18 cellular contexts compared by ENCODE assay signal in genomic region chr20:15831201-15831600, GRCh38.
"Had no signal": no experiment of that assay in that cellular context is flagged by ENCODE, and none has a peak within 500 bp of the region (broad histone marks: within the 10 kb centered on the region; RNA-seq: fewer than 3 reads in every experiment).

No MANE protein-coding gene starts in this region.

- DNase-seq: colonic mucosa; effector CD4-positive, alpha-beta T cell; endodermal cell; gastrocnemius medialis; immature natural killer cell; mucosa of descending colon; naive thymus-derived CD8-positive, alpha-beta T cell; psoas muscle; stimulated activated CD4-positive, alpha-beta T cell treated with anti-CD3 and anti-CD28 coated beads, Interleukin-12 subunit alpha, Interleukin-12 subunit beta, amount 100 ng/mL, for 4 hours; stimulated activated naive CD4-positive, alpha-beta T cell; stomach; substantia nigra; transverse colon had no signal

- H3K27ac ChIP-seq: colonic mucosa, gastrocnemius medialis, neutrophil, psoas muscle, stomach, thoracic aorta, transverse colon had no signal

- H3K4me3 ChIP-seq: colonic mucosa, gastrocnemius medialis, mucosa of descending colon, psoas muscle, stomach, thoracic aorta, transverse colon had no signal

- H3K9me3 ChIP-seq: colonic mucosa, gastrocnemius medialis, mucosa of descending colon, neutrophil, psoas muscle, stomach, thoracic aorta, transverse colon had no signal

- H3K36me3 ChIP-seq: colonic mucosa, gastrocnemius medialis, neutrophil, stomach, thoracic aorta, transverse colon had no signal

- FAIRE-seq: endothelial cell of umbilical vein had no signal

- ATAC-seq: esophagus mucosa; gastrocnemius medialis; mucosa of descending colon; naive thymus-derived CD8-positive, alpha-beta T cell; psoas muscle; sciatic nerve had no signal

- H3K4me1 ChIP-seq: colonic mucosa, gastrocnemius medialis, psoas muscle, stomach, transverse colon had no signal

- H3K27me3 ChIP-seq: colonic mucosa, gastrocnemius medialis, neutrophil, stomach, transverse colon had no signal
